ENCODE assay signal across 8 cellular contexts in the genomic region with DNA sequence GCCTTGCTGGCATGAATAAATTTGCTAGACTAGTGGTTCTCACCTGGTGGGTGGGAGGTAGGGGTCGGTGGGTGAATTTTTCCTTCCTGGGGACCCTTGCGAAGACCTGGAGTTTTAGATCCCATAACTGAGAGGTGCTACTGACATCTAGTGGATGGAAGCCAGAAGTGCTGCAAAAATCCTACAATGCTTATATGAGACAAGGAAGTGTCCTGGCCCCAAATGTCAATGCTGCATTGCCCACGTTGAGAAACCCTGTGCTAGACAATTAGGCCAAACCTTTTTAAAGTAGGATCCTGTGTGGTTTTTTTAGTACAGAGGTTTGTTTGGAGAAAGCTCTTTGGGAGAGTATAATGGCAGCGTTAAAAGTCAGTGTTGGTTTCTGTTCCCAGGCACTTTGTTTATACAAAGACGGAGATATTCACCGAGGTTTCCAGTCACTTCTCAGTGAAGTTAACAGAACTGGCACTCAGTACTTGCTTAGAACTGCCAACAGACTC. TPM values are rescaled to one million over a fixed set of nuclear protein-coding genes. Genes with fewer than 3 reads are reported as not detected.
DNase-seq lines count a peak whose midpoint lies in the region; ATAC-seq, FAIRE-seq and TF ChIP-seq lines count a peak whose summit lies in the region.

No MANE protein-coding gene starts in this region.

- H3K4me3 Mint-ChIP-seq in endothelial cell (ENCODE audit: unreplicated experiment): no peak overlapping the region

- no peaks in the 10 kb centered on the region for H3K9me3 Mint-ChIP-seq in endothelial cell (ENCODE audit: unreplicated experiment)

- TF ChIP-seq CTCF in AG09319 (IDR thresholded peaks at IDR 0.05; ENCODE audit: low read depth, low read length) (peak; percentile 93), WERI-Rb-1 (IDR thresholded peaks at IDR 0.05; ENCODE audit: low read depth, low read length) (peak; percentile 87), endothelial cell (IDR thresholded peaks at IDR 0.05; ENCODE audit: unreplicated experiment) (peak; percentile 80)

- ATAC-seq in HG02852 (IDR thresholded peaks at IDR 0.05; ENCODE audit: unreplicated experiment): peak; percentile 54

- no peaks in the 10 kb centered on the region for H3K9me3 ChIP-seq in WERI-Rb-1 (ENCODE audit: severe bottlenecking)

- no peaks in the 10 kb centered on the region for H3K36me3 ChIP-seq in WERI-Rb-1

- H3K4me3 ChIP-seq in WERI-Rb-1 (ENCODE audit: low read depth, low read length): no peak overlapping the region

- no peaks in the 10 kb centered on the region for H3K36me3 Mint-ChIP-seq in endothelial cell (ENCODE audit: low read depth, unreplicated experiment)

- FAIRE-seq in GM12891 (lab: Jason Lieb, UNC): peak; percentile 89

- H3K27me3 ChIP-seq in WERI-Rb-1 (ENCODE audit: insufficient read depth, low read depth, severe bottlenecking): no peaks in the 10 kb centered on the region

- H3K27ac Mint-ChIP-seq in endothelial cell (ENCODE audit: unreplicated experiment): no peak overlapping the region

- H3K27me3 Mint-ChIP-seq in endothelial cell (ENCODE audit: unreplicated experiment): peaks cover 4% of the 10 kb centered on the region

- DNase-seq in AG09319 (ENCODE audit: extremely low read depth, low read depth) (peak; percentile 22), GM12891 (ENCODE audit: insufficient read length, low spot score) (no peak), NCI-H1694 treated with DMSO at 0.1 percent for 48 hours (lab: John Stamatoyannopoulos, UW) (peak; percentile 24), WERI-Rb-1 (peak; percentile 56), endothelial cell (ENCODE audit: low spot score) (peak; percentile 49), mucosa of gallbladder (ENCODE audit: low spot score) (peak; percentile 58), ureter (ENCODE audit: low spot score) (peak; percentile 68)

- TF ChIP-seq POLR2A in GM12891 (IDR thresholded peaks at IDR 0.05; ENCODE audit: low read depth, low read length): no peak

- no peak overlapping the region for H3K27ac ChIP-seq in WERI-Rb-1

- no peaks in the 10 kb centered on the region for H3K4me1 Mint-ChIP-seq in endothelial cell (ENCODE audit: unreplicated experiment)

TF ChIP-seq in GM12891, 5 proteins besides CTCF, POLR2A, EP300 and RAD21:
- TF ChIP-seq POLR2AphosphoS5 (IDR thresholded peaks at IDR 0.05; ENCODE audit: low read depth, low read length) (no peak), POU2F2 (IDR thresholded peaks at IDR 0.05; ENCODE audit: low read depth, low read length) (no peak), SPI1 (IDR thresholded peaks at IDR 0.05; ENCODE audit: low read depth, low read length) (no peak), TAF1 (IDR thresholded peaks at IDR 0.05; ENCODE audit: low read depth, low read length) (no peak), PAX5 (IDR thresholded peaks at IDR 0.05; ENCODE audit: insufficient read depth, low read length, severe bottlenecking) (no peak)
TF ChIP-seq in GM12891: peak in this region for 0.

RNA-seq across cellular contexts. Expression of gene SERPINB8, which starts 9.6 kb away (rescaled TPM):
- 12.5 TPM for polyA plus RNA-seq in GM12891 (2012; ENCODE audit: low read depth, missing spikeins)
- total RNA-seq in endothelial cell (ENCODE audit: unreplicated experiment) (4.3 TPM), mucosa of gallbladder (19.5 TPM), ureter (22.0 TPM)

RNA-seq across cellular contexts. Expression of gene HMSD, which starts 30.4 kb away (rescaled TPM):
- 33.8 TPM for polyA plus RNA-seq in GM12891 (2012; ENCODE audit: low read depth, missing spikeins)
- total RNA-seq in endothelial cell (ENCODE audit: unreplicated experiment) (not detected), mucosa of gallbladder (not detected), ureter (not detected)
